In the genomic region with DNA sequence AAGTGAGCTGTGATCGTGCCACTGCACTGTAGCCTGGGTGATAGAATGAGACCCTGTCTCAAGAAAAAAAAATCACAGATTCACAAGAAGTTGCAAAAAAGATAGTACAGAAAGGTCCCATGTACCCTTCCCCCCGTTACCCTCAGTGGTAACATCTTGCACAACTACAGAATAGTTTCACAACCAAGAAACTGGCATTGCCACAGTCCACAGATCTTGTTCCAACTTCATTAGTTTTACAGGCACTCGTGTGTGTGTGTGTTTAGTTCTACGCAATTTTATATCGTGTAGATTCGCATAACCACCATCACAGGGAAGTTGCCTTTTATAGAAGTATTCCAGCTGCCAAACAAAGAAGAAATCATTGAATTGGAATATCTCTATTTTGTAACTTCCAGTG, we compare ENCODE assay signal across 23 cellular contexts. TPM values are rescaled to one million over a fixed set of nuclear protein-coding genes. Genes with fewer than 3 reads are reported as not detected.
DNase-seq lines count a peak whose midpoint lies in the region; ATAC-seq and TF ChIP-seq lines count a peak whose summit lies in the region.
"Had no signal": no experiment of that assay in that cellular context is flagged by ENCODE, and none has a peak within 500 bp of the region (broad histone marks: within the 10 kb centered on the region; RNA-seq: fewer than 3 reads in every experiment).

No MANE protein-coding gene starts in this region.

- H3K4me1 ChIP-seq in adipocyte (ENCODE audit: control insufficient read depth, insufficient read depth, low read length) (peaks cover 42% of the 10 kb centered on the region), neutrophil (ENCODE audit: control insufficient read depth in 1 of 2, insufficient read depth in 1 of 2, low read depth in 1 of 2, low read length in 1 of 2) (peaks cover 56 to 67% of the 10 kb centered on the region in 2 experiments)
- H3K4me1 ChIP-seq: BE2C, Caco-2 had no signal

- no peaks in the 10 kb centered on the region for H3K36me3 ChIP-seq in adipocyte (ENCODE audit: control insufficient read depth, insufficient read depth, low read length, severe bottlenecking)
- H3K36me3 ChIP-seq in neutrophil: no peaks in the 10 kb centered on the region
- H3K36me3 ChIP-seq: BE2C had no signal

- H3K9me3 ChIP-seq in adipocyte (ENCODE audit: control insufficient read depth, low read length) (no peaks in the 10 kb centered on the region), neutrophil (no peaks in the 10 kb centered on the region)
- H3K9me3 ChIP-seq: A549, BE2C, Caco-2 had no signal

- TF ChIP-seq CTCF in CD14-positive monocyte (IDR thresholded peaks at IDR 0.05) (no peak), neutrophil (IDR thresholded peaks at IDR 0.05) (no peak), foreskin fibroblast (IDR thresholded peaks at IDR 0.05; ENCODE audit: low read depth, low read length) (no peak)

- H3K9ac ChIP-seq in adipocyte (ENCODE audit: low read length): no peak overlapping the region

- peaks cover 2 to 7% of the 10 kb centered on the region in 2 donors for H3K36me3 Mint-ChIP-seq in CD14-positive monocyte

- H3K27me3 ChIP-seq in adipocyte (replicated peaks; ENCODE audit: control insufficient read depth, insufficient read depth, low read length): no peaks in the 10 kb centered on the region
- no peaks in the 10 kb centered on the region for H3K27me3 ChIP-seq in neutrophil
- H3K27me3 ChIP-seq: BE2C had no signal

- H3K4me1 Mint-ChIP-seq in CD14-positive monocyte: peaks cover 80% of the 10 kb centered on the region

- no peak overlapping the region for H3K4me3 ChIP-seq in adipocyte (ENCODE audit: low read length)
- H3K4me3 ChIP-seq in neutrophil (ENCODE audit: low read depth in 1 of 2, low read length in 1 of 2): peak overlapping the region; percentile 31 to 53
- H3K4me3 ChIP-seq in foreskin fibroblast (ENCODE audit: low read depth in 1 of 2, low read length in 2 of 2): no peak overlapping the region
- H3K4me3 ChIP-seq: A549 had no signal

- intact Hi-C loops in CD14-positive monocyte (cut with micrococcal nuclease): no loop called here

- no peak for DNase-seq in CD14-positive monocyte (ENCODE audit: low spot score)
- DNase-seq in NOMO-1 (lab: John Stamatoyannopoulos, UW; ENCODE audit: unreplicated experiment in 2 of 2): peak; percentile 61 to 84
- peak; percentile 42 for DNase-seq in adipocyte (ENCODE audit: low read depth)
- no peak for DNase-seq in GM19238 (ENCODE audit: insufficient read length, low spot score)
- DNase-seq in stimulated activated naive CD8-positive, alpha-beta T cell treated with anti-CD3 and anti-CD28 coated beads, Interleukin-15, Interleukin-2, amounts not matched to agents 100 U/mL and 50 U/mL, for 24 hours: no peak
- no peak for DNase-seq in foreskin fibroblast
- DNase-seq: activated CD4-positive, alpha-beta T cell treated with anti-CD3 and anti-CD28 coated beads, Interleukin-2, amount 50 U/mL, for 48 hours; activated CD8-positive, alpha-beta memory T cell treated with anti-CD3 and anti-CD28 coated beads, Interleukin-2, amount 50 U/mL, for 4 hours; activated naive CD4-positive, alpha-beta T cell treated with anti-CD3 and anti-CD28 coated beads, Interleukin-2, amount 50 U/mL, for 16 hours; aorta; BE2C; Caco-2; cortex of kidney; DMS79 treated with DMSO at 0.1 percent for 48 hours; H9; mammary epithelial cell; NCI-H1436; substantia nigra; T1000 had no signal

- peak overlapping the region; percentile 78 for H3K27ac ChIP-seq in neutrophil
- H3K27ac ChIP-seq: A549 had no signal

- H3K4me3 Mint-ChIP-seq in CD14-positive monocyte: peak overlapping the region; percentile 41 to 80
- H3K4me3 Mint-ChIP-seq: H9 had no signal

- no peaks in the 10 kb centered on the region for H3K27me3 Mint-ChIP-seq in CD14-positive monocyte (ENCODE audit: low read depth in 3 of 3)
- H3K27me3 Mint-ChIP-seq: progenitor cell of endocrine pancreas had no signal

- no peak for ATAC-seq in HG02981 (IDR thresholded peaks at IDR 0.05; ENCODE audit: unreplicated experiment)
- no peak for ATAC-seq in stimulated activated naive CD8-positive, alpha-beta T cell treated with anti-CD3 and anti-CD28 coated beads, Interleukin-15, Interleukin-2, amounts not matched to agents 100 U/mL and 50 U/mL, for 24 hours
- ATAC-seq: A549 had no signal

- H3K27ac Mint-ChIP-seq in CD14-positive monocyte: peak overlapping the region; percentile 73 to 92 (median 88)
- H3K27ac Mint-ChIP-seq: H9 had no signal

- peaks cover 0 to 6% (median 0%) of the 10 kb centered on the region in 7 donors for H3K9me3 Mint-ChIP-seq in CD14-positive monocyte
- H3K9me3 Mint-ChIP-seq: H9 had no signal

RNA-seq across cellular contexts. Expression of gene SPATA2, which starts 19.1 kb away (rescaled TPM):
- polyA plus RNA-seq in CD14-positive monocyte: 1 to 10 TPM; 1.9 to 3.9 TPM

RNA-seq across cellular contexts. Expression of gene RNF114, which starts 40.0 kb away (rescaled TPM):
- 100 to 1,000 TPM; 146 to 164 TPM for polyA plus RNA-seq in CD14-positive monocyte

Comparison
In these comparisons a context has a peak if more than half of its experiments do, and no peak if none do; other contexts are left out.
1. DNase-seq: peak in NOMO-1 (2 of 2) and adipocyte (single experiment); none in CD14-positive monocyte (single experiment), GM19238 (single experiment), stimulated activated naive CD8-positive, alpha-beta T cell treated with anti-CD3 and anti-CD28 coated beads, Interleukin-15, Interleukin-2, amounts not matched to agents 100 U/mL and 50 U/mL, for 24 hours (single experiment) and foreskin fibroblast (0 of 2).
2. H3K4me3 ChIP-seq: peak in neutrophil (2 of 2); none in adipocyte (single experiment) and foreskin fibroblast (0 of 2).